15 cellular contexts compared by ENCODE assay signal in the genomic region with DNA sequence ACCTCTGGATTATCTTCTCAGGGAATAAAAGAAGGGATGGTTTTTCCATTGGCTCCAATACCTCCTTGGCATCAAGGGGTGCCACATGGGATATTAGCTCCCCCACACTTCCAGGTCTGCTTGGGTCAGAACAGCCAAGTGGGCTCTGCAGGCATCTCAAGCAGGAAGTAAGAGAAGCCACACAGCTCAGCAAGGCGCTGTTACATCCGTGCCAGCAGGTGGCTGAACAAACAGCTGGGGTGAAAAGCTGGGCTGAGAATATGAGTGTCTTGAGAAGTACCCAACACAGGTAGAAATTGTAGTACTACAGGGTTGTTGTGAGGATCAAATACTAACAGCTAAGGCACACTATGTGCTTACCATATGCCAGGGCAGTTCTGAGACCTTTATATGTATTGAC.
DNase-seq lines count a peak whose midpoint lies in the region; ATAC-seq, FAIRE-seq and TF ChIP-seq lines count a peak whose summit lies in the region.
"Had no signal": no experiment of that assay in that cellular context is flagged by ENCODE, and none has a peak within 500 bp of the region (broad histone marks: within the 10 kb centered on the region; RNA-seq: fewer than 3 reads in every experiment).

No MANE protein-coding gene starts in this region.

- H3K9me3 ChIP-seq in HCT116 (ENCODE audit: control insufficient read depth in 1 of 2, insufficient read depth in 1 of 2, low read depth in 1 of 2, low read length in 2 of 2) (no peaks in the 10 kb centered on the region), H1 (ENCODE audit: insufficient read depth in 2 of 2, low read depth in 1 of 2, low read length in 1 of 2) (no peaks in the 10 kb centered on the region)
- H3K9me3 ChIP-seq: SJCRH30 had no signal

- no peak overlapping the region for H3K4me3 Mint-ChIP-seq in T-helper 2 cell treated with Interferon-gamma antibody and Interleukin-4, amounts not matched to agents 5 μg/mL and 100 μg/mL, for 36 hours
- H3K4me3 Mint-ChIP-seq: B cell; CD4-positive, alpha-beta memory T cell had no signal

- no peak overlapping the region for H2AFZ ChIP-seq in HCT116 (ENCODE audit: low read depth, low read length, poor library complexity, severe bottlenecking)
- no peak overlapping the region for H2AFZ ChIP-seq in H1 (ENCODE audit: low read length)

- no peak overlapping the region for H4K91ac ChIP-seq in H1 (replicated peaks; ENCODE audit: insufficient read length, low read length)

- H3K4me2 ChIP-seq in HCT116 (ENCODE audit: low read length) = no peak overlapping the region
- no peak overlapping the region for H3K4me2 ChIP-seq in H1 (ENCODE audit: insufficient read depth in 1 of 2, low read depth in 2 of 2, low read length in 2 of 2)

- intact Hi-C loops in HCT116 (cut with micrococcal nuclease) = no loop called here

- TF ChIP-seq EP300 in H1 (IDR thresholded peaks at IDR 0.05; ENCODE audit: borderline replicate concordance in 1 of 2, low read depth in 2 of 2, low read length in 2 of 2) = no peak

- no peak for DNase-seq in HCT116 (ENCODE audit: low read depth, low spot score)
- DNase-seq in NCI-H69 (lab: John Stamatoyannopoulos, UW) = peak; percentile 48
- no peak for DNase-seq in H1 (ENCODE audit: low read depth in 1 of 2, low spot score in 2 of 2)
- DNase-seq in NCI-H524 (lab: John Stamatoyannopoulos, UW) = no peak
- DNase-seq in T-helper 2 cell treated with Interferon-gamma antibody and Interleukin-4, amounts not matched to agents 5 μg/mL and 100 μg/mL, for 36 hours (ENCODE audit: low spot score) = no peak
- DNase-seq: CD4-positive, alpha-beta memory T cell; GF-D8; NCI-H1436; NCI-H446; SJCRH30; SW 1271 had no signal

- no peak for FAIRE-seq in H1 (lab: Jason Lieb, UNC)
- FAIRE-seq: GM19239 had no signal

- H2AK5ac ChIP-seq in H1 (ENCODE audit: low read depth, low read length) = no peak overlapping the region

- H3K23ac ChIP-seq in H1 (ENCODE audit: insufficient read length) = no peak overlapping the region

- no peak overlapping the region for H3K4ac ChIP-seq in H1 (replicated peaks; ENCODE audit: insufficient read length, low read depth, low read length)

- CTCF ChIA-PET in HCT116 (lab: Charles Lee) (no interaction called here), H1 (lab: Charles Lee; ENCODE audit: partially characterized antibody) (interaction anchor here (0.6 to 1.4 kb wide), 6 partner anchors 9 to 168 kb away, joined by 3 to 8 read pairs (median 3); no protein-coding TSS in a partner anchor)

- H3K79me2 ChIP-seq in HCT116 (ENCODE audit: insufficient read depth, low read length) (no peaks in the 10 kb centered on the region), H1 (ENCODE audit: control insufficient read depth in 1 of 2, insufficient read depth in 2 of 2, low read length in 2 of 2) (no peaks in the 10 kb centered on the region)

- H3K36me3 ChIP-seq in HCT116 (ENCODE audit: control insufficient read depth in 1 of 2, insufficient read depth in 2 of 2, low read length in 2 of 2) = no peaks in the 10 kb centered on the region
- no peaks in the 10 kb centered on the region for H3K36me3 ChIP-seq in H1 (ENCODE audit: control insufficient read depth in 2 of 4, insufficient read depth in 4 of 4, low read length in 3 of 4)

- no peaks in the 10 kb centered on the region for H3K9me3 Mint-ChIP-seq in T-helper 2 cell treated with Interferon-gamma antibody and Interleukin-4, amounts not matched to agents 5 μg/mL and 100 μg/mL, for 36 hours

- no peaks in the 10 kb centered on the region for H3K36me3 Mint-ChIP-seq in T-helper 2 cell treated with Interferon-gamma antibody and Interleukin-4, amounts not matched to agents 5 μg/mL and 100 μg/mL, for 36 hours (ENCODE audit: low read depth)
- H3K36me3 Mint-ChIP-seq: CD4-positive, alpha-beta memory T cell had no signal

- H3K9me2 ChIP-seq in HCT116 (ENCODE audit: insufficient read depth) = no peaks in the 10 kb centered on the region

- H2BK20ac ChIP-seq in H1 (ENCODE audit: low read length) = no peak overlapping the region

- no peaks in the 10 kb centered on the region for H3K27me3 Mint-ChIP-seq in T-helper 2 cell treated with Interferon-gamma antibody and Interleukin-4, amounts not matched to agents 5 μg/mL and 100 μg/mL, for 36 hours (ENCODE audit: low read depth)
- H3K27me3 Mint-ChIP-seq: B cell had no signal

- H3K4me1 ChIP-seq in HCT116 (ENCODE audit: control insufficient read depth in 1 of 2, insufficient read depth in 2 of 2, low read length in 2 of 2) = no peaks in the 10 kb centered on the region
- no peaks in the 10 kb centered on the region for H3K4me1 ChIP-seq in H1 (replicated peaks in 1 of 4; ENCODE audit: control insufficient read depth in 3 of 4, insufficient read depth in 4 of 4, low read length in 3 of 4)
- H3K4me1 ChIP-seq: SJCRH30 had no signal

- no peak overlapping the region for H3K9ac ChIP-seq in HCT116 (ENCODE audit: low read length)
- no peak overlapping the region for H3K9ac ChIP-seq in H1 (replicated peaks in 1 of 4; ENCODE audit: extremely low read depth in 1 of 4, low read depth in 3 of 4, low read length in 3 of 4)

- no peaks in the 10 kb centered on the region for H3K23me2 ChIP-seq in H1 (ENCODE audit: low read depth, low read length)

- no peak overlapping the region for H2BK15ac ChIP-seq in H1 (ENCODE audit: low read length)

- no peak overlapping the region for H2BK12ac ChIP-seq in H1 (ENCODE audit: low read depth, low read length)

- no peak overlapping the region for H3K27ac ChIP-seq in HCT116 (ENCODE audit: low read depth, low read length)
- H3K27ac ChIP-seq in H1 (ENCODE audit: low read depth, low read length) = no peak overlapping the region
- H3K27ac ChIP-seq: SJCRH30 had no signal

- ATAC-seq in HCT116 (0 out of 2 replicates have a peak, but pooled peaks have one; percentile 57), GM21360 (IDR thresholded peaks at IDR 0.05; ENCODE audit: unreplicated experiment) (no peak)

- H3K79me1 ChIP-seq in H1 (ENCODE audit: low read depth, low read length) = no peaks in the 10 kb centered on the region

- peak; percentile 26; the same call in 1 of the 3 replicates for TF ChIP-seq CTCF in GM12872 (IDR thresholded peaks at IDR 0.05; ENCODE audit: insufficient read depth, low read depth, low read length)
- peak in 1 of 3 experiments; percentile 16; a peak in 1 of 6 replicates for TF ChIP-seq CTCF in HCT116 (IDR thresholded peaks at IDR 0.05 in 2 of 3, conservative IDR thresholded peaks at IDR 0.05 in 1 of 3; ENCODE audit: borderline replicate concordance in 1 of 3, insufficient read depth in 1 of 3, low read depth in 2 of 3, low read length in 2 of 3)
- no peak for TF ChIP-seq CTCF in H1 (IDR thresholded peaks at IDR 0.05; ENCODE audit: control extremely low read depth in 1 of 3, insufficient read depth in 1 of 3, low read depth in 1 of 3, low read length in 3 of 3)

- H3K14ac ChIP-seq in H1 (ENCODE audit: insufficient read length) = no peak overlapping the region

- no peak for TF ChIP-seq POLR2A in HCT116 (IDR thresholded peaks at IDR 0.05; ENCODE audit: borderline replicate concordance, extremely low read depth, insufficient read depth, insufficient read length)
- no peak for TF ChIP-seq POLR2A in H1 (IDR thresholded peaks at IDR 0.05; ENCODE audit: control extremely low read depth in 1 of 2, low read depth in 2 of 2, low read length in 2 of 2)

- RAD21 ChIA-PET in HCT116 (lab: Charles Lee; ENCODE audit: low non-redundant PET in 1 of 2, low total read pairs in 2 of 2, uncharacterized antibody in 2 of 2, unreplicated experiment in 2 of 2) = interaction anchor here in 1 of 2 experiments (0.6 kb wide), 1 partner anchor 245 kb away, joined by 3 read pairs; no protein-coding TSS in a partner anchor

- H4K5ac ChIP-seq in H1 (ENCODE audit: insufficient read length, low read depth, low read length) = no peak overlapping the region

- TF ChIP-seq RAD21 in HCT116 (IDR thresholded peaks at IDR 0.05; ENCODE audit: low read depth) (no peak), H1 (IDR thresholded peaks at IDR 0.05 in 1 of 2, conservative IDR thresholded peaks at IDR 0.05 in 1 of 2; ENCODE audit: low read depth in 2 of 2, low read length in 2 of 2) (no peak)

- no peak overlapping the region for H3K27ac Mint-ChIP-seq in T-helper 2 cell treated with Interferon-gamma antibody and Interleukin-4, amounts not matched to agents 5 μg/mL and 100 μg/mL, for 36 hours
- H3K27ac Mint-ChIP-seq: B cell; CD4-positive, alpha-beta memory T cell had no signal

- BruUV-seq in HCT116 (replicated peaks; lab: Mats Ljungman, UMichigan) = no TSS peak

- no peak overlapping the region for H2BK120ac ChIP-seq in H1 (replicated peaks; ENCODE audit: low read depth, low read length)

- no peak overlapping the region for H3K4me3 ChIP-seq in HCT116 (replicated peaks in 1 of 2; ENCODE audit: low read depth in 1 of 2, low read length in 2 of 2)
- no peak overlapping the region for H3K4me3 ChIP-seq in H1 (ENCODE audit: extremely low read depth in 1 of 4, insufficient read depth in 2 of 4, low read depth in 3 of 4, low read length in 4 of 4)
- H3K4me3 ChIP-seq: SJCRH30 had no signal

- peak overlapping the region; percentile 4; the same call in 1 of the 2 replicates for H4K8ac ChIP-seq in H1 (ENCODE audit: extremely low read depth, insufficient read depth, low read length)

- H3K18ac ChIP-seq in H1 (ENCODE audit: extremely low read depth, low read length) = no peak overlapping the region

- POLR2A ChIA-PET in HCT116 (lab: Charles Lee) (no interaction called here), H1 (lab: Charles Lee; ENCODE audit: partially characterized antibody) (no interaction called here)

- WGBS in H1 (ENCODE audit: extremely low coverage in 1 of 2, insufficient coverage in 1 of 2, insufficient read length in 1 of 2, insufficient replicate concordance in 2 of 2, low coverage in 1 of 2, low lambda C conversion rate in 2 of 2, missing lambda C conversion rate in 1 of 2), 2 experiments = 84% methylated on average over 2 of the region's 2 CpGs; no CpG with 5 or more reads in 1 of the 2 experiments

- H3K27me3 ChIP-seq in HCT116 (ENCODE audit: insufficient read depth, low read length) (no peaks in the 10 kb centered on the region), H1 (replicated peaks in 1 of 4; ENCODE audit: control insufficient read depth in 3 of 4, extremely low read depth in 1 of 4, insufficient read depth in 3 of 4, low read length in 3 of 4) (no peaks in the 10 kb centered on the region)
- H3K27me3 ChIP-seq: SJCRH30 had no signal

- H4K20me1 ChIP-seq in HCT116 (ENCODE audit: insufficient read depth) (no peaks in the 10 kb centered on the region), H1 (replicated peaks in 1 of 2; ENCODE audit: control insufficient read depth in 1 of 2, insufficient read depth in 2 of 2, low read length in 2 of 2) (no peaks in the 10 kb centered on the region)

- no peaks in the 10 kb centered on the region for H3K4me1 Mint-ChIP-seq in T-helper 2 cell treated with Interferon-gamma antibody and Interleukin-4, amounts not matched to agents 5 μg/mL and 100 μg/mL, for 36 hours (ENCODE audit: low read depth)
- H3K4me1 Mint-ChIP-seq: B cell; CD4-positive, alpha-beta memory T cell had no signal

- no peak overlapping the region for H3K56ac ChIP-seq in H1 (replicated peaks; ENCODE audit: insufficient read length, low read depth, low read length)

- no peak overlapping the region for H2BK5ac ChIP-seq in H1 (ENCODE audit: low read depth, low read length)

TF ChIP-seq in HCT116, 20 proteins besides CTCF, POLR2A, EP300 and RAD21 (continues in another document):
- TF ChIP-seq JUND (IDR thresholded peaks at IDR 0.05) (no peak), EZH2 (IDR thresholded peaks at IDR 0.05) (no peak)

TF ChIP-seq in H1, 55 proteins besides CTCF, POLR2A, EP300 and RAD21:
- TF ChIP-seq TAF7 (optimal IDR thresholded peaks at IDR 0.05; ENCODE audit: borderline replicate concordance, low read depth, low read length) = no peak
TF ChIP-seq in H1: peak in this region for 0.
